In genomic region chr11:118295834-118296454, GRCh38 we compare ENCODE assay signal across 8 cellular contexts. TPM values are rescaled to one million over a fixed set of nuclear protein-coding genes. Genes with fewer than 3 reads are reported as not detected.
A peak's percentile ranks its signal among the peaks of the same experiment; 100 is the strongest.
DNase-seq lines count a peak whose midpoint lies in the region; ATAC-seq, FAIRE-seq and TF ChIP-seq lines count a peak whose summit lies in the region.

No MANE protein-coding gene starts in this region.

- TF ChIP-seq CTCF in PC-3 (conservative IDR thresholded peaks at IDR 0.05; ENCODE audit: low read depth, low read length) (peak; percentile 95), GM12878 (IDR thresholded peaks at IDR 0.05 in 2 of 3, conservative IDR thresholded peaks at IDR 0.05 in 1 of 3; ENCODE audit: control insufficient read depth in 2 of 3, extremely low read depth in 1 of 3, insufficient read depth in 1 of 3, low read depth in 3 of 3, low read length in 3 of 3) (peak; percentile 60 to 64 (median 60); a peak in 5 of 6 replicates), lower lobe of right lung (IDR thresholded peaks at IDR 0.05) (peak; percentile 55), omental fat pad (IDR thresholded peaks at IDR 0.05) (no peak)

- TF ChIP-seq POLR2A in GM12878 (IDR thresholded peaks at IDR 0.05; ENCODE audit: low read depth, low read length) = no peak

- TF ChIP-seq EP300 in GM12878 (IDR thresholded peaks at IDR 0.05; ENCODE audit: borderline replicate concordance in 1 of 2, control insufficient read depth in 1 of 2, low read depth in 2 of 2, low read length in 2 of 2) = no peak

- POLR2A ChIA-PET in PC-3 (lab: Charles Lee; ENCODE audit: unreplicated experiment) = interaction anchor here (0.6 kb wide), 1 partner anchor 55 kb away, joined by 5 read pairs; no protein-coding TSS in a partner anchor
- POLR2A ChIA-PET in GM12878 (lab: Charles Lee) = interaction anchor here (1.0 to 1.1 kb wide), 2 partner anchors 12 to 19 kb away, joined by 3 read pairs; no protein-coding TSS in a partner anchor

- DNase-seq in Right ventricle myocardium superior (no peak), Right ventricle myocardium inferior (ENCODE audit: missing footprints) (no peak), PC-3 (peak; percentile 89), GM12878 (ENCODE audit: low read depth, low spot score) (no peak), lower lobe of right lung (no peak), omental fat pad (ENCODE audit: low spot score) (no peak), retina (no peak)

- CTCF ChIA-PET in PC-3 (lab: Charles Lee) = interaction anchor here (0.6 to 1.8 kb wide), 11 partner anchors 12 to 648 kb away, joined by 3 to 11 read pairs (median 3); no protein-coding TSS in a partner anchor
- CTCF ChIA-PET in GM12878 (lab: Yijun Ruan, JAX) = interaction anchor here (0.7 to 3.3 kb wide), 45 partner anchors 8 to 220 kb away, joined by 3 to 72 read pairs (median 5); partner anchors contain the start of genes CD3E and UBE4A

- 0% methylated on average over 2 of the region's 2 CpGs for WGBS in GM12878 (ENCODE audit: insufficient coverage, insufficient replicate concordance, low lambda C conversion rate, missing lambda C conversion rate)

- H3K27me3 ChIP-seq in PC-3 (ENCODE audit: low read length) (peaks cover 6% of the 10 kb centered on the region), GM12878 (replicated peaks in 1 of 2; ENCODE audit: control insufficient read depth in 2 of 2, insufficient read depth in 2 of 2, low read length in 1 of 2) (no peaks in the 10 kb centered on the region; a peak in 1 of 4 replicates), lower lobe of right lung (ENCODE audit: low read depth) (no peaks in the 10 kb centered on the region)

- H3K4me1 ChIP-seq in PC-3 (ENCODE audit: insufficient read depth, low read length) = peaks cover 17% of the 10 kb centered on the region
- H3K4me1 ChIP-seq in GM12878 (ENCODE audit: control insufficient read depth, insufficient read depth, low read length) = no peaks in the 10 kb centered on the region
- peaks cover 3% of the 10 kb centered on the region for H3K4me1 ChIP-seq in lower lobe of right lung

- H3F3A ChIP-seq in PC-3 (ENCODE audit: low read length, unreplicated experiment) = no peaks in the 10 kb centered on the region

- H2AFZ ChIP-seq in PC-3 (ENCODE audit: low read length) (no peak overlapping the region), GM12878 (ENCODE audit: control insufficient read depth, low read depth, low read length) (no peak overlapping the region; the same call in 1 of the 2 replicates)

- H3K27ac ChIP-seq in PC-3 (ENCODE audit: low read length) = no peak overlapping the region
- H3K27ac ChIP-seq in GM12878 (ENCODE audit: control insufficient read depth, insufficient read depth) = no peak overlapping the region
- H3K27ac ChIP-seq in lower lobe of right lung = no peak overlapping the region

- H3K9ac ChIP-seq in PC-3 (ENCODE audit: low read length) (no peak overlapping the region), GM12878 (ENCODE audit: control insufficient read depth, insufficient read depth, low read length) (no peak overlapping the region)

- ATAC-seq in Right ventricle myocardium superior (ENCODE audit: poor library complexity) = peak; percentile 54
- ATAC-seq in Right ventricle myocardium inferior = no peak
- ATAC-seq in PC-3 = peak; percentile 68
- ATAC-seq in GM12878 = peak; percentile 88
- ATAC-seq in lower lobe of right lung = peak; percentile 60 to 73
- ATAC-seq in omental fat pad (ENCODE audit: low FRiP score) = no peak
- no peak for ATAC-seq in HG03469 (IDR thresholded peaks at IDR 0.05; ENCODE audit: unreplicated experiment)

- H3K9me2 ChIP-seq in PC-3 (replicated peaks; ENCODE audit: low read length) = no peaks in the 10 kb centered on the region

- peak; percentile 66 for TF ChIP-seq RAD21 in GM12878 (IDR thresholded peaks at IDR 0.05; ENCODE audit: insufficient read depth, low read depth, low read length)

- SMC1A ChIA-PET in GM12878 (lab: Charles Lee; ENCODE audit: uncharacterized antibody, unreplicated experiment) = interaction anchor here (0.6 to 2.4 kb wide), 34 partner anchors 8 to 193 kb away, joined by 3 to 31 read pairs (median 4); partner anchors contain the start of genes CD3E and UBE4A

- peak; percentile 47 for FAIRE-seq in GM12878 (lab: Jason Lieb, UNC)

- no peak overlapping the region for H3K4me3 ChIP-seq in PC-3 (ENCODE audit: low read length)
- no peak overlapping the region for H3K4me3 ChIP-seq in GM12878
- H3K4me3 ChIP-seq in lower lobe of right lung = no peak overlapping the region

- intact Hi-C loops in Right ventricle myocardium superior (cut with DNase I) (loop anchor here (5.0 kb wide), 1 partner anchor 56 kb away; no protein-coding TSS in a partner anchor), Right ventricle myocardium inferior (cut with DNase I) (loop anchor here (5.0 to 10.0 kb wide), 2 partner anchors 59 to 191 kb away; partner anchors contain the start of gene UBE4A), PC-3 (cut with micrococcal nuclease) (loop anchor here (1.0 to 5.0 kb wide), 2 partner anchors 57 to 191 kb away; no protein-coding TSS in a partner anchor), GM12878 (cut with micrococcal nuclease; ENCODE audit: unreplicated experiment) (loop anchor here (2.0 to 10.0 kb wide), 3 partner anchors 57 to 279 kb away; partner anchors contain the start of gene ARCN1), lower lobe of right lung (cut with DNase I) (no loop called here)

- in situ Hi-C loops in GM12878 (cut with MboI) = no loop called here

- BruUV-seq in PC-3 (replicated peaks; lab: Mats Ljungman, UMichigan) = no TSS peak
- no TSS peak for BruUV-seq in GM12878 (replicated peaks; lab: Mats Ljungman, UMichigan)

- RAD21 ChIA-PET in GM12878 (lab: Charles Lee; ENCODE audit: unreplicated experiment) = interaction anchor here (0.6 to 3.0 kb wide), 16 partner anchors 9 to 192 kb away, joined by 3 to 20 read pairs (median 4); partner anchors contain the start of genes JAML, MPZL3 and UBE4A

- H4K20me1 ChIP-seq in PC-3 (ENCODE audit: low read length) (no peaks in the 10 kb centered on the region), GM12878 (ENCODE audit: control insufficient read depth, insufficient read depth) (no peaks in the 10 kb centered on the region)

- H3K9me3 ChIP-seq in PC-3 (ENCODE audit: low read length) = no peaks in the 10 kb centered on the region
- no peaks in the 10 kb centered on the region; the same call in 2 of the 3 replicates for H3K9me3 ChIP-seq in GM12878 (replicated peaks; ENCODE audit: control insufficient read depth, insufficient read depth, low read length)
- H3K9me3 ChIP-seq in lower lobe of right lung = no peaks in the 10 kb centered on the region

- H3K36me3 ChIP-seq in PC-3 (ENCODE audit: low read depth, low read length) (no peaks in the 10 kb centered on the region), GM12878 (ENCODE audit: control insufficient read depth in 2 of 2, insufficient read depth in 2 of 2, low read length in 1 of 2) (no peaks in the 10 kb centered on the region), lower lobe of right lung (no peaks in the 10 kb centered on the region)

- H3K4me2 ChIP-seq in PC-3 (ENCODE audit: low read length) (no peak overlapping the region), GM12878 (ENCODE audit: control insufficient read depth, insufficient read depth) (no peak overlapping the region)

- H3K79me2 ChIP-seq in PC-3 (ENCODE audit: low read length) (no peaks in the 10 kb centered on the region), GM12878 (ENCODE audit: control insufficient read depth, insufficient read depth, low read length) (no peaks in the 10 kb centered on the region)

RNA-seq across cellular contexts. Expression of gene CD3E, which starts 8.6 kb away (rescaled TPM):
- total RNA-seq in Right ventricle myocardium superior = 0.38 TPM
- 0.70 TPM for total RNA-seq in Right ventricle myocardium inferior
- total RNA-seq in PC-3 (2014; rRNA removed) = not detected in 2 replicates
- total RNA-seq in GM12878 (2013; cell fraction: nucleolus; rRNA removed) = 0.79 and 0.88 TPM in 2 replicates
- total RNA-seq in GM12878 (2014; rRNA removed) = 3.4 and 4.0 TPM in 2 replicates
- 4.4 and 5.1 TPM in 2 replicates for total RNA-seq in GM12878 (2014; rRNA removed; fragmentation: Illumina TruSeq; extraction: Trizol)
- total RNA-seq in GM12878 (2021) = 11.6 and 13.4 TPM in 2 replicates
- 2.7 TPM for polyA plus RNA-seq in GM12878 (2011; ENCODE audit: low read depth)
- 0.10 and 0.14 TPM in 2 replicates for polyA plus RNA-seq in GM12878 (2011; rRNA removed)
- 0.28 and 0.40 TPM in 2 replicates for polyA plus RNA-seq in GM12878 (2011; cell fraction: cytosol; rRNA removed)
- 0.07 and 0.12 TPM in 2 replicates for polyA plus RNA-seq in GM12878 (2011; cell fraction: nucleus; rRNA removed)
- polyA plus RNA-seq in GM12878 (2012) = 2.6 and 3.4 TPM in 2 replicates
- polyA plus RNA-seq in GM12878 (2014; fragmentation: Illumina TruSeq; extraction: Trizol) = 14.9 and 17.3 TPM in 2 replicates
- 1 to 10 TPM; 1.7 to 2.4 TPM for polyA plus RNA-seq in GM12878 (2014; fragmentation: Nextera tagmentation; extraction: Ambion mirVana)
- polyA plus RNA-seq in GM12878 (2014; rRNA removed) = 9.7 and 10.9 TPM in 2 replicates
- 1 to 10 TPM; 3.1 to 4.2 TPM for polyA plus RNA-seq in GM12878 (2016; fragmentation: Nextera tagmentation; extraction: Ambion mirVana)
- polyA minus RNA-seq in GM12878 (2011; rRNA and poly(A)+ RNA removed) = 0.41 TPM in 1 of 2 replicates, not detected in the other
- not detected in 2 replicates for polyA minus RNA-seq in GM12878 (2011; cell fraction: cytosol; rRNA and poly(A)+ RNA removed)
- not detected in 2 replicates for polyA minus RNA-seq in GM12878 (2011; cell fraction: nucleus; rRNA and poly(A)+ RNA removed)
- total RNA-seq in lower lobe of right lung = 9.9 TPM
- 1 to 10 TPM; 2.8 to 4.1 (median 3.0) TPM for total RNA-seq in omental fat pad

RNA-seq across cellular contexts. Expression of gene MPZL2, which starts 31.8 kb away (rescaled TPM):
- 9.8 TPM for total RNA-seq in Right ventricle myocardium superior
- 11.4 TPM for total RNA-seq in Right ventricle myocardium inferior
- total RNA-seq in PC-3 (2014; rRNA removed) = 40.6 and 51.5 TPM in 2 replicates
- total RNA-seq in GM12878 (2013; cell fraction: nucleolus; rRNA removed) = 1.6 and 1.8 TPM in 2 replicates
- 3.3 and 4.0 TPM in 2 replicates for total RNA-seq in GM12878 (2014; rRNA removed)
- 3.0 and 3.1 TPM in 2 replicates for total RNA-seq in GM12878 (2014; rRNA removed; fragmentation: Illumina TruSeq; extraction: Trizol)
- total RNA-seq in GM12878 (2021) = 3.2 and 4.4 TPM in 2 replicates
- not detected for polyA plus RNA-seq in GM12878 (2011; ENCODE audit: low read depth)
- polyA plus RNA-seq in GM12878 (2011; rRNA removed) = 0.76 and 0.81 TPM in 2 replicates
- 0.37 and 0.45 TPM in 2 replicates for polyA plus RNA-seq in GM12878 (2011; cell fraction: cytosol; rRNA removed)
- 0.89 and 1.5 TPM in 2 replicates for polyA plus RNA-seq in GM12878 (2011; cell fraction: nucleus; rRNA removed)
- 0.15 and 0.17 TPM in 2 replicates for polyA plus RNA-seq in GM12878 (2012)
- 4.8 and 5.2 TPM in 2 replicates for polyA plus RNA-seq in GM12878 (2014; fragmentation: Illumina TruSeq; extraction: Trizol)
- 1 to 10 TPM; 4.2 to 4.5 TPM for polyA plus RNA-seq in GM12878 (2014; fragmentation: Nextera tagmentation; extraction: Ambion mirVana)
- 2.5 and 2.6 TPM in 2 replicates for polyA plus RNA-seq in GM12878 (2014; rRNA removed)
- 1 to 10 TPM in 1 of 2 experiments, under 1 TPM in 1; 0.88 to 1.6 TPM for polyA plus RNA-seq in GM12878 (2016; fragmentation: Nextera tagmentation; extraction: Ambion mirVana)
- polyA minus RNA-seq in GM12878 (2011; rRNA and poly(A)+ RNA removed) = 0.21 and 0.44 TPM in 2 replicates
- not detected in 2 replicates for polyA minus RNA-seq in GM12878 (2011; cell fraction: cytosol; rRNA and poly(A)+ RNA removed)
- polyA minus RNA-seq in GM12878 (2011; cell fraction: nucleus; rRNA and poly(A)+ RNA removed) = 0.12 TPM in 1 of 2 replicates, not detected in the other
- total RNA-seq in lower lobe of right lung = 85.3 TPM
- total RNA-seq in omental fat pad = 10 to 100 TPM in 3 of 4 donors, 1 to 10 TPM in 1; 6.8 to 56.6 (median 33.6) TPM

RNA-seq across cellular contexts. Expression of gene MPZL3, which starts 43.8 kb away (rescaled TPM):
- total RNA-seq in Right ventricle myocardium superior (1.8 TPM), Right ventricle myocardium inferior (2.2 TPM), PC-3 (2014; rRNA removed) (7.0 and 8.4 TPM in 2 replicates), GM12878 (2014; rRNA removed) (7.3 and 9.8 TPM in 2 replicates), GM12878 (2014; rRNA removed; fragmentation: Illumina TruSeq; extraction: Trizol) (6.6 TPM in 2 replicates), GM12878 (2021) (5.6 and 6.4 TPM in 2 replicates), lower lobe of right lung (12.8 TPM), omental fat pad (1 to 10 TPM; 1.3 to 2.5 (median 2.4) TPM)
- total RNA-seq in GM12878 (2013; cell fraction: nucleolus; rRNA removed) = 5.2 and 5.4 TPM in 2 replicates
- polyA plus RNA-seq in GM12878 (2011; ENCODE audit: low read depth) = 1.7 TPM
- polyA plus RNA-seq in GM12878 (2011; rRNA removed) (5.5 and 8.5 TPM in 2 replicates), GM12878 (2014; fragmentation: Illumina TruSeq; extraction: Trizol) (6.0 and 8.0 TPM in 2 replicates), GM12878 (2014; fragmentation: Nextera tagmentation; extraction: Ambion mirVana) (1 to 10 TPM; 2.1 to 7.5 TPM), GM12878 (2014; rRNA removed) (4.6 and 7.0 TPM in 2 replicates), GM12878 (2016; fragmentation: Nextera tagmentation; extraction: Ambion mirVana) (1 to 10 TPM; 4.0 to 4.7 TPM)
- 3.0 TPM in 2 replicates for polyA plus RNA-seq in GM12878 (2011; cell fraction: cytosol; rRNA removed)
- polyA plus RNA-seq in GM12878 (2011; cell fraction: nucleus; rRNA removed) = 1.9 and 2.6 TPM in 2 replicates
- polyA plus RNA-seq in GM12878 (2012) = 2.2 and 2.4 TPM in 2 replicates
- polyA minus RNA-seq in GM12878 (2011; rRNA and poly(A)+ RNA removed) = 6.7 and 8.9 TPM in 2 replicates
- 1.6 and 2.2 TPM in 2 replicates for polyA minus RNA-seq in GM12878 (2011; cell fraction: cytosol; rRNA and poly(A)+ RNA removed)
- 0.73 and 0.86 TPM in 2 replicates for polyA minus RNA-seq in GM12878 (2011; cell fraction: nucleus; rRNA and poly(A)+ RNA removed)

RNA-seq across cellular contexts. Expression of gene CD3D, which starts 46.6 kb away (rescaled TPM):
- total RNA-seq in Right ventricle myocardium superior (0.62 TPM), Right ventricle myocardium inferior (not detected), PC-3 (2014; rRNA removed) (not detected in 2 replicates), GM12878 (2014; rRNA removed) (0.44 TPM in 1 of 2 replicates, not detected in the other), GM12878 (2014; rRNA removed; fragmentation: Illumina TruSeq; extraction: Trizol) (not detected in 2 replicates), GM12878 (2021) (0.32 and 0.69 TPM in 2 replicates), lower lobe of right lung (7.4 TPM), omental fat pad (1 to 10 TPM; 1.7 to 3.4 (median 2.6) TPM)
- not detected in 2 replicates for total RNA-seq in GM12878 (2013; cell fraction: nucleolus; rRNA removed)
- not detected for polyA plus RNA-seq in GM12878 (2011; ENCODE audit: low read depth)
- polyA plus RNA-seq in GM12878 (2011; rRNA removed) (not detected in 2 replicates), GM12878 (2014; fragmentation: Illumina TruSeq; extraction: Trizol) (0.13 TPM in 1 of 2 replicates, not detected in the other), GM12878 (2014; fragmentation: Nextera tagmentation; extraction: Ambion mirVana) (under 1 TPM; 0.13 to 0.45 TPM), GM12878 (2014; rRNA removed) (not detected in 2 replicates), GM12878 (2016; fragmentation: Nextera tagmentation; extraction: Ambion mirVana) (not detected)
- polyA plus RNA-seq in GM12878 (2011; cell fraction: cytosol; rRNA removed) = not detected in 2 replicates
- polyA plus RNA-seq in GM12878 (2011; cell fraction: nucleus; rRNA removed) = not detected in 2 replicates
- not detected in 2 replicates for polyA plus RNA-seq in GM12878 (2012)
- polyA minus RNA-seq in GM12878 (2011; rRNA and poly(A)+ RNA removed) = not detected in 2 replicates
- polyA minus RNA-seq in GM12878 (2011; cell fraction: cytosol; rRNA and poly(A)+ RNA removed) = not detected in 2 replicates
- polyA minus RNA-seq in GM12878 (2011; cell fraction: nucleus; rRNA and poly(A)+ RNA removed) = not detected in 2 replicates

RNA-seq across cellular contexts. Expression of gene CD3G, which starts 48.2 kb away (rescaled TPM):
- total RNA-seq in Right ventricle myocardium superior (not detected), Right ventricle myocardium inferior (0.78 TPM), PC-3 (2014; rRNA removed) (not detected in 2 replicates), GM12878 (2014; rRNA removed) (not detected in 2 replicates), GM12878 (2014; rRNA removed; fragmentation: Illumina TruSeq; extraction: Trizol) (not detected in 2 replicates), GM12878 (2021) (0.13 and 0.21 TPM in 2 replicates), lower lobe of right lung (4.0 TPM), omental fat pad (1 to 10 TPM; 1.0 to 2.1 (median 1.6) TPM)
- total RNA-seq in GM12878 (2013; cell fraction: nucleolus; rRNA removed) = not detected in 2 replicates
- polyA plus RNA-seq in GM12878 (2011; ENCODE audit: low read depth) = not detected
- polyA plus RNA-seq in GM12878 (2011; rRNA removed) (0.04 TPM in 1 of 2 replicates, not detected in the other), GM12878 (2014; fragmentation: Illumina TruSeq; extraction: Trizol) (0.10 and 0.22 TPM in 2 replicates), GM12878 (2014; fragmentation: Nextera tagmentation; extraction: Ambion mirVana) (under 1 TPM in 1 of 2 experiments, not detected in 1; 0.16 TPM), GM12878 (2014; rRNA removed) (not detected in 2 replicates), GM12878 (2016; fragmentation: Nextera tagmentation; extraction: Ambion mirVana) (not detected)
- polyA plus RNA-seq in GM12878 (2011; cell fraction: cytosol; rRNA removed) = 0.03 TPM in 1 of 2 replicates, not detected in the other
- 0.13 TPM in 1 of 2 replicates, not detected in the other for polyA plus RNA-seq in GM12878 (2011; cell fraction: nucleus; rRNA removed)
- polyA plus RNA-seq in GM12878 (2012) = not detected in 2 replicates
- polyA minus RNA-seq in GM12878 (2011; rRNA and poly(A)+ RNA removed) = not detected in 2 replicates
- polyA minus RNA-seq in GM12878 (2011; cell fraction: cytosol; rRNA and poly(A)+ RNA removed) = not detected in 2 replicates
- polyA minus RNA-seq in GM12878 (2011; cell fraction: nucleus; rRNA and poly(A)+ RNA removed) = not detected in 2 replicates

Comparison
In these comparisons a context has a peak if more than half of its experiments do, and no peak if none do; other contexts are left out.
1. ATAC-seq: peak in Right ventricle myocardium superior (single experiment), PC-3 (single experiment), GM12878 (single experiment) and lower lobe of right lung (2 of 2); none in Right ventricle myocardium inferior (single experiment), omental fat pad (single experiment) and HG03469 (single experiment).
2. CTCF ChIP-seq: peak in PC-3 (single experiment), GM12878 (3 of 3) and lower lobe of right lung (single experiment); none in omental fat pad (0 of 3).